Comparison of ENCODE assay signal across 9 cellular contexts in genomic region chr15:50107591-50108408, GRCh38. TPM values are rescaled to one million over a fixed set of nuclear protein-coding genes. Genes with fewer than 3 reads are reported as not detected.
A peak's percentile ranks its signal among the peaks of the same experiment; 100 is the strongest.
DNase-seq lines count a peak whose midpoint lies in the region; ATAC-seq and TF ChIP-seq lines count a peak whose summit lies in the region.
"Had no signal": no experiment of that assay in that cellular context is flagged by ENCODE, and none has a peak within 500 bp of the region (broad histone marks: within the 10 kb centered on the region; RNA-seq: fewer than 3 reads in every experiment).

No MANE protein-coding gene starts in this region.

- peak overlapping the region; percentile 51 to 56 for H3K4me3 ChIP-seq in neutrophil (ENCODE audit: low read depth in 1 of 2, low read length in 1 of 2)
- H3K4me3 ChIP-seq in endodermal cell (ENCODE audit: low read length) = no peak overlapping the region

- H3K4me1 ChIP-seq in neutrophil (ENCODE audit: control insufficient read depth in 1 of 2, insufficient read depth in 1 of 2, low read depth in 1 of 2, low read length in 1 of 2) (peaks cover 88 to 91% of the 10 kb centered on the region in 2 experiments), endodermal cell (ENCODE audit: control insufficient read depth, insufficient read depth, low read length) (no peaks in the 10 kb centered on the region)

- H3K36me3 Mint-ChIP-seq in activated naive CD4-positive, alpha-beta T cell treated with anti-CD3 and anti-CD28 coated beads for 36 hours (ENCODE audit: low read depth) = no peaks in the 10 kb centered on the region
- no peaks in the 10 kb centered on the region for H3K36me3 Mint-ChIP-seq in endodermal cell (ENCODE audit: low read depth)

- H3K9me3 Mint-ChIP-seq in activated naive CD4-positive, alpha-beta T cell treated with anti-CD3 and anti-CD28 coated beads for 36 hours = no peaks in the 10 kb centered on the region
- H3K9me3 Mint-ChIP-seq in endodermal cell = no peaks in the 10 kb centered on the region

- H3K36me3 ChIP-seq in neutrophil = no peaks in the 10 kb centered on the region
- no peaks in the 10 kb centered on the region for H3K36me3 ChIP-seq in endodermal cell (ENCODE audit: control insufficient read depth, insufficient read depth, low read length)

- H3K4me1 Mint-ChIP-seq in activated naive CD4-positive, alpha-beta T cell treated with anti-CD3 and anti-CD28 coated beads for 36 hours (ENCODE audit: low read depth) = peaks cover 33% of the 10 kb centered on the region
- no peaks in the 10 kb centered on the region for H3K4me1 Mint-ChIP-seq in endodermal cell

- H3K9me3 ChIP-seq in neutrophil = no peaks in the 10 kb centered on the region
- H3K9me3 ChIP-seq in endodermal cell (ENCODE audit: control insufficient read depth, low read length) = no peaks in the 10 kb centered on the region

- ATAC-seq in HG03039 (IDR thresholded peaks at IDR 0.05; ENCODE audit: unreplicated experiment) = peak; percentile 90

- intact Hi-C loops in activated naive CD4-positive, alpha-beta T cell treated with anti-CD3 and anti-CD28 coated beads for 36 hours (cut with micrococcal nuclease) = loop anchor here (2.0 kb wide), 1 partner anchor 27 kb away; no protein-coding TSS in a partner anchor

- peaks cover 4% of the 10 kb centered on the region for H3K27me3 Mint-ChIP-seq in activated naive CD4-positive, alpha-beta T cell treated with anti-CD3 and anti-CD28 coated beads for 36 hours (ENCODE audit: low read depth)
- H3K27me3 Mint-ChIP-seq in endodermal cell (ENCODE audit: insufficient read depth) = peaks cover 5% of the 10 kb centered on the region

- no peak overlapping the region for H3K9ac ChIP-seq in endodermal cell (ENCODE audit: extremely low read depth, low read length, poor library complexity, severe bottlenecking)

- 94 to 95% methylated on average over 6 to 7 of the region's 7 CpGs for WGBS in endodermal cell (ENCODE audit: insufficient coverage in 1 of 2, insufficient read length in 1 of 2), 2 experiments

- peak; percentile 25 for TF ChIP-seq CTCF in neutrophil (IDR thresholded peaks at IDR 0.05)
- TF ChIP-seq CTCF in endodermal cell (conservative IDR thresholded peaks at IDR 0.05) = no peak

- H3K27me3 ChIP-seq in neutrophil (no peaks in the 10 kb centered on the region), endodermal cell (ENCODE audit: control insufficient read depth, insufficient read depth, low read length, poor library complexity, severe bottlenecking) (no peaks in the 10 kb centered on the region)

- no peak overlapping the region for H3K27ac Mint-ChIP-seq in activated naive CD4-positive, alpha-beta T cell treated with anti-CD3 and anti-CD28 coated beads for 36 hours
- H3K27ac Mint-ChIP-seq in endodermal cell = no peak overlapping the region

- DNase-seq in activated naive CD4-positive, alpha-beta T cell treated with anti-CD3 and anti-CD28 coated beads for 36 hours = peak; percentile 26
- no peak for DNase-seq in activated naive CD4-positive, alpha-beta T cell treated with Interleukin-2 at 50 U/mL for 16 hours
- DNase-seq in UCSD-AML1 (lab: John Stamatoyannopoulos, UW; ENCODE audit: unreplicated experiment) (peak; percentile 55), endodermal cell (no peak), cerebellum (ENCODE audit: low spot score) (no peak), NCI-H446 (lab: John Stamatoyannopoulos, UW) (no peak)

- CTCF ChIA-PET in activated naive CD4-positive, alpha-beta T cell treated with anti-CD3 and anti-CD28 coated beads for 36 hours (lab: Charles Lee) = interaction anchor here (0.8 kb wide), 1 partner anchor 38 kb away, joined by 5 read pairs; no protein-coding TSS in a partner anchor

- H3K27ac ChIP-seq in neutrophil (peak overlapping the region; percentile 92), endodermal cell (ENCODE audit: low read depth, low read length) (no peak overlapping the region)

- no peak overlapping the region for H3K4me3 Mint-ChIP-seq in activated naive CD4-positive, alpha-beta T cell treated with anti-CD3 and anti-CD28 coated beads for 36 hours
- no peak overlapping the region for H3K4me3 Mint-ChIP-seq in endodermal cell

RNA-seq across cellular contexts. Expression of gene ATP8B4, which starts 11.2 kb away (rescaled TPM):
- total RNA-seq in activated naive CD4-positive, alpha-beta T cell treated with anti-CD3 and anti-CD28 coated beads for 36 hours = 1 to 10 TPM; 2.0 to 2.9 TPM
- total RNA-seq in endodermal cell (under 1 TPM; 0.64 to 0.95 TPM), cerebellum (15.3 TPM)
- polyA plus RNA-seq in endodermal cell (2013, experiment 1 of 2) = 0.14 TPM
- polyA plus RNA-seq in endodermal cell (2013, experiment 2 of 2) = 0.04 TPM
- total RNA-seq: endothelial cell of umbilical vein had no signal
- polyA plus RNA-seq: endothelial cell of umbilical vein had no signal

Comparison
In these comparisons a context has a peak if more than half of its experiments do, and no peak if none do; other contexts are left out.
1. DNase-seq: peak in activated naive CD4-positive, alpha-beta T cell treated with anti-CD3 and anti-CD28 coated beads for 36 hours (single experiment) and UCSD-AML1 (single experiment); none in activated naive CD4-positive, alpha-beta T cell treated with Interleukin-2 at 50 U/mL for 16 hours (single experiment), endodermal cell (single experiment), cerebellum (single experiment) and NCI-H446 (0 of 2).